34 cellular contexts compared by ENCODE assay signal in genomic region chr4:109121561-109121960, GRCh38.
"Had no signal": no experiment of that assay in that cellular context is flagged by ENCODE, and none has a peak within 500 bp of the region (broad histone marks: within the 10 kb centered on the region; RNA-seq: fewer than 3 reads in every experiment).

No MANE protein-coding gene starts in this region.

- DNase-seq: Karpas-422, Kasumi-1, MG63, MM.1S, MV-4-11, NCI-H1048, NCI-H1092, NCI-H1092 treated with DMSO at 0.1 percent for 48 hours, NCI-H1105, NCI-H1105 treated with DMSO at 0.1 percent for 48 hours, NCI-H1417, NCI-H1417 treated with DMSO at 0.1 percent for 48 hours, NCI-H1436, NCI-H1436 treated with DMSO at 0.1 percent for 48 hours, NCI-H146, NCI-H1694, NCI-H1694 treated with DMSO at 0.1 percent for 48 hours, NCI-H187, NCI-H187 treated with DMSO at 0.1 percent for 48 hours, NCI-H1930, NCI-H2029, NCI-H2029 treated with DMSO at 0.1 percent for 48 hours, NCI-H2081, NCI-H2081 treated with DMSO at 0.1 percent for 48 hours, NCI-H2107, NCI-H2171, NCI-H2171 treated with DMSO at 0.1 percent for 48 hours, NCI-H2227 treated with DMSO at 0.1 percent for 48 hours, NCI-H226, NCI-H345, NCI-H446, NCI-H446 treated with DMSO at 0.1 percent for 48 hours, NCI-H510A, NCI-H510A treated with DMSO at 0.1 percent for 48 hours had no signal

- H3K27me3 ChIP-seq: MG63 had no signal

- H3K4me3 ChIP-seq: MG63 had no signal

- H3K36me3 ChIP-seq: MG63 had no signal

- H3K9me3 ChIP-seq: MG63 had no signal
